ENCODE assay signal across 31 cellular contexts in the genomic region with DNA sequence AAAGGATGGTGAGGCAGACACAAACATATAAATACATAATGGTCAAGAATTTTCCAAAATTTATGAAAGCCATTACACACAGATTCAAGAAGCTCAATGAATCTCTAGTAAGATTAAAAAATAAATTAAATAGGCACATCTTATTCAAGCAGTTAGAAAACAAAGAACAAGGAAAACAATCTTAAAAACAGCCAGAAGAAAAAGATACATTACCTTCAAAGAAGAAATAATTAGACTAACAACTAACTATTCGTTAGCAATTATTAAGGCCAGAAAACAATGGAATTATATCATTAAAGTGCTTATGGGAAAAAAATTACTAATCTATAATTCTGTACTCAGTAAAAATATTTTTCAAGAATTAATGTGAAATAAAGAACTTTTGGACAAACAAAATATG.
"Had no signal": no experiment of that assay in that cellular context is flagged by ENCODE, and none has a peak within 500 bp of the region (broad histone marks: within the 10 kb centered on the region; RNA-seq: fewer than 3 reads in every experiment).

No MANE protein-coding gene starts in this region.

- H3K27me3 ChIP-seq: neural progenitor cell, ovary, spleen, suprapubic skin, testis, tibial artery, transverse colon, upper lobe of right lung, uterus had no signal

- H3K27me3 Mint-ChIP-seq: progenitor cell of endocrine pancreas; stimulated activated memory B cell treated with anti-CD40 and anti-IgM and Interleukin-4, amounts not matched to agents 10 μg/mL and 1 μg/mL and 100 μg/mL, for 72 hours; stimulated activated naive CD8-positive, alpha-beta T cell treated with anti-CD3 and anti-CD28 coated beads, Interleukin-15, amount 100 ng/mL, for 72 hours; type B pancreatic cell had no signal

- H3K27ac ChIP-seq: neural progenitor cell, ovary, parathyroid adenoma, psoas muscle, skin epidermis, spleen, suprapubic skin, testis, tibial artery, transverse colon, upper lobe of right lung, uterus had no signal

- H3K9me3 ChIP-seq: ovary, testis had no signal

- H3K4me3 Mint-ChIP-seq: natural killer cell; nephron; neural progenitor cell; stimulated activated memory B cell treated with anti-CD40 and anti-IgM and Interleukin-4, amounts not matched to agents 10 μg/mL and 1 μg/mL and 100 μg/mL, for 72 hours; stimulated activated naive CD8-positive, alpha-beta T cell treated with anti-CD3 and anti-CD28 coated beads, Interleukin-15, amount 100 ng/mL, for 72 hours; type B pancreatic cell had no signal

- H3K4me1 Mint-ChIP-seq: natural killer cell, nephron had no signal

- H3K4me3 ChIP-seq: neural progenitor cell, ovary, psoas muscle, skin epidermis, smooth muscle cell, spleen, suprapubic skin, testis, tibial artery, transverse colon, upper lobe of right lung, uterus had no signal

- H3K27ac Mint-ChIP-seq: natural killer cell; nephron; neural progenitor cell; progenitor cell of endocrine pancreas; stimulated activated memory B cell treated with anti-CD40 and anti-IgM and Interleukin-4, amounts not matched to agents 10 μg/mL and 1 μg/mL and 100 μg/mL, for 72 hours; stimulated activated naive CD8-positive, alpha-beta T cell treated with anti-CD3 and anti-CD28 coated beads, Interleukin-15, amount 100 ng/mL, for 72 hours; type B pancreatic cell had no signal

- H3K4me1 ChIP-seq: neural progenitor cell, parathyroid adenoma, psoas muscle, suprapubic skin, testis, tibial artery, transverse colon, upper lobe of right lung, uterus had no signal

- H3K36me3 ChIP-seq: ovary, spleen, suprapubic skin, tibial artery, transverse colon, upper lobe of right lung, uterus had no signal

- ATAC-seq: natural killer cell; psoas muscle; right cardiac atrium; sciatic nerve; stimulated activated memory B cell treated with anti-CD40 and anti-IgM and Interleukin-4, amounts not matched to agents 10 μg/mL and 1 μg/mL and 100 μg/mL, for 72 hours; stimulated activated naive CD8-positive, alpha-beta T cell treated with anti-CD3 and anti-CD28 coated beads, Interleukin-15, amount 100 ng/mL, for 72 hours; stimulated activated naive CD8-positive, alpha-beta T cell treated with anti-CD3 and anti-CD28 coated beads, Interleukin-15, Interleukin-2, amounts not matched to agents 100 U/mL and 50 U/mL, for 24 hours; upper lobe of right lung had no signal

- DNase-seq: natural killer cell; occipital lobe; ovary; posterior cingulate gyrus; psoas muscle; right cardiac atrium; spleen; stimulated activated CD4-positive, alpha-beta T cell treated with anti-CD3 and anti-CD28 coated beads, Interleukin-12 subunit alpha, Interleukin-12 subunit beta, amount 100 ng/mL, for 4 hours; stimulated activated CD4-positive, alpha-beta T cell treated with anti-CD3 and anti-CD28 coated beads, Interleukin-1b, Interleukin-23, amount 100 ng/mL, for 48 hours; stimulated activated CD4-positive, alpha-beta T cell treated with anti-CD3 and anti-CD28 coated beads, Interleukin-4, amount 100 ng/mL, for 1 hour; stimulated activated CD4-positive, alpha-beta T cell treated with anti-CD3 and anti-CD28 coated beads, Interleukin-4, amount 100 ng/mL, for 4 hours; stimulated activated CD8-positive, alpha-beta memory T cell treated with anti-CD3 and anti-CD28 coated beads, Interleukin-4, amount 100 ng/mL, for 48 hours; stimulated activated naive CD4-positive, alpha-beta T cell; stimulated activated naive CD8-positive, alpha-beta T cell treated with anti-CD3 and anti-CD28 coated beads, Interleukin-15, amount 100 ng/mL, for 72 hours; stimulated activated naive CD8-positive, alpha-beta T cell treated with anti-CD3 and anti-CD28 coated beads, Interleukin-15, Interleukin-2, amounts not matched to agents 100 U/mL and 50 U/mL, for 24 hours; substantia nigra; testis; tibial artery; transverse colon; upper lobe of right lung; uterus had no signal

- H3K36me3 Mint-ChIP-seq: neural progenitor cell, type B pancreatic cell had no signal
